In the genomic region with DNA sequence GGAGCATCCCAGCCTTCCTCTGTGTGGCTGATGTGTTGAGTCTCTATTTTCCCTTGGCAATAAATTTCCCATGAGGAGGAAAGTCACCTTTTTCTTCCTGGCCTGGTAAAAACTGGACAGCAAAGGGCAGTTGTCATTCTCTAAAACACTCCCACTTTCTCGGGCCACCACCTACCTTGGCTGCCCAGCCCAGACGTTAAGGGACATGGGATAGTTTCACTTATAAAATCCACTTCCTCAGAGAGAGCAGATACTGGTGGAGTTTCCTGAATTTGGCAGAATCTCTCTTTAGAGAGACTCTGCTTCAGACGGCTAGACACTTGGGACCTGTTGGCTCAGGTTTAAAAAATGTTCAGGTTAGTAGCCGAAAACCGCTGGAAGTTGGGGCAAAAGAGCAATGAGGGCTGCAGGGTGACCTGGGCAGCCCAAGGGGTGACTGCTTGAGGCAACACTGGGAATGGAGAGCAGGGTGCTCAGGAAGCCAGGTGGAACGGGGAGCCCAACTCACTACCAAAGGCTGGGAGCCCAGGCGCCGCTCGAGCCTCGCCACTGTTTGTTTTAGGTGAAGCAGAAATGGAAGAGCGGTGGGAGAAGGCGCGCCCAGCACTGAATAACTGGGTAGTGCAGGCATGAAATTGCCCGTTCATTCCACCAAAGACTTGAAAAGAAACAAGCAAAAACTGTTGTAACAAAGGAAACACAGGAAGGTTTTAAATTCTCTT, we compare ENCODE assay signal across 1 cellular context.
TF ChIP-seq lines count a peak whose summit lies in the region.

No MANE protein-coding gene starts in this region.

TF ChIP-seq in GM23338, 12 proteins besides CTCF, POLR2A, EP300 and RAD21 (continued from another document):
- TF ChIP-seq, protein P1, sequence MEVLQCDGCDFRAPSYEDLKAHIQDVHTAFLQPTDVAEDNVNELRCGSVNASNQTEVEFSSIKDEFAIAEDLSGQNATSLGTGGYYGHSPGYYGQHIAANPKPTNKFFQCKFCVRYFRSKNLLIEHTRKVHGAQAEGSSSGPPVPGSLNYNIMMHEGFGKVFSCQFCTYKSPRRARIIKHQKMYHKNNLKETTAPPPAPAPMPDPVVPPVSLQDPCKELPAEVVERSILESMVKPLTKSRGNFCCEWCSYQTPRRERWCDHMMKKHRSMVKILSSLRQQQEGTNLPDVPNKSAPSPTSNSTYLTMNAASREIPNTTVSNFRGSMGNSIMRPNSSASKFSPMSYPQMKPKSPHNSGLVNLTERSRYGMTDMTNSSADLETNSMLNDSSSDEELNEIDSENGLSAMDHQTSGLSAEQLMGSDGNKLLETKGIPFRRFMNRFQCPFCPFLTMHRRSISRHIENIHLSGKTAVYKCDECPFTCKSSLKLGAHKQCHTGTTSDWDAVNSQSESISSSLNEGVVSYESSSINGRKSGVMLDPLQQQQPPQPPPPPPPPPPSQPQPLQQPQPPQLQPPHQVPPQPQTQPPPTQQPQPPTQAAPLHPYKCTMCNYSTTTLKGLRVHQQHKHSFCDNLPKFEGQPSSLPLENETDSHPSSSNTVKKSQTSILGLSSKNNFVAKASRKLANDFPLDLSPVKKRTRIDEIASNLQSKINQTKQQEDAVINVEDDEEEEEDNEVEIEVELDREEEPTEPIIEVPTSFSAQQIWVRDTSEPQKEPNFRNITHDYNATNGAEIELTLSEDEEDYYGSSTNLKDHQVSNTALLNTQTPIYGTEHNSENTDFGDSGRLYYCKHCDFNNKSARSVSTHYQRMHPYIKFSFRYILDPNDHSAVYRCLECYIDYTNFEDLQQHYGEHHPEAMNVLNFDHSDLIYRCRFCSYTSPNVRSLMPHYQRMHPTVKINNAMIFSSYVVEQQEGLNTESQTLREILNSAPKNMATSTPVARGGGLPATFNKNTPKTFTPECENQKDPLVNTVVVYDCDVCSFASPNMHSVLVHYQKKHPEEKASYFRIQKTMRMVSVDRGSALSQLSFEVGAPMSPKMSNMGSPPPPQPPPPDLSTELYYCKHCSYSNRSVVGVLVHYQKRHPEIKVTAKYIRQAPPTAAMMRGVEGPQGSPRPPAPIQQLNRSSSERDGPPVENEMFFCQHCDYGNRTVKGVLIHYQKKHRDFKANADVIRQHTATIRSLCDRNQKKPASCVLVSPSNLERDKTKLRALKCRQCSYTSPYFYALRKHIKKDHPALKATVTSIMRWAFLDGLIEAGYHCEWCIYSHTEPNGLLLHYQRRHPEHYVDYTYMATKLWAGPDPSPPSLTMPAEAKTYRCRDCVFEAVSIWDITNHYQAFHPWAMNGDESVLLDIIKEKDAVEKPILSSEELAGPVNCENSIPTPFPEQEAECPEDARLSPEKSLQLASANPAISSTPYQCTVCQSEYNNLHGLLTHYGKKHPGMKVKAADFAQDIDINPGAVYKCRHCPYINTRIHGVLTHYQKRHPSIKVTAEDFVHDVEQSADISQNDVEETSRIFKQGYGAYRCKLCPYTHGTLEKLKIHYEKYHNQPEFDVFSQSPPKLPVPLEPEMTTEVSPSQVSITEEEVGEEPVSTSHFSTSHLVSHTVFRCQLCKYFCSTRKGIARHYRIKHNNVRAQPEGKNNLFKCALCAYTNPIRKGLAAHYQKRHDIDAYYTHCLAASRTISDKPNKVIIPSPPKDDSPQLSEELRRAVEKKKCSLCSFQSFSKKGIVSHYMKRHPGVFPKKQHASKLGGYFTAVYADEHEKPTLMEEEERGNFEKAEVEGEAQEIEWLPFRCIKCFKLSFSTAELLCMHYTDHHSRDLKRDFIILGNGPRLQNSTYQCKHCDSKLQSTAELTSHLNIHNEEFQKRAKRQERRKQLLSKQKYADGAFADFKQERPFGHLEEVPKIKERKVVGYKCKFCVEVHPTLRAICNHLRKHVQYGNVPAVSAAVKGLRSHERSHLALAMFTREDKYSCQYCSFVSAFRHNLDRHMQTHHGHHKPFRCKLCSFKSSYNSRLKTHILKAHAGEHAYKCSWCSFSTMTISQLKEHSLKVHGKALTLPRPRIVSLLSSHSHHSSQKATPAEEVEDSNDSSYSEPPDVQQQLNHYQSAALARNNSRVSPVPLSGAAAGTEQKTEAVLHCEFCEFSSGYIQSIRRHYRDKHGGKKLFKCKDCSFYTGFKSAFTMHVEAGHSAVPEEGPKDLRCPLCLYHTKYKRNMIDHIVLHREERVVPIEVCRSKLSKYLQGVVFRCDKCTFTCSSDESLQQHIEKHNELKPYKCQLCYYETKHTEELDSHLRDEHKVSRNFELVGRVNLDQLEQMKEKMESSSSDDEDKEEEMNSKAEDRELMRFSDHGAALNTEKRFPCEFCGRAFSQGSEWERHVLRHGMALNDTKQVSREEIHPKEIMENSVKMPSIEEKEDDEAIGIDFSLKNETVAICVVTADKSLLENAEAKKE (CRISPR knock-in tag; IDR thresholded peaks at IDR 0.05) = no peak
- TF ChIP-seq STAT1 (IDR thresholded peaks at IDR 0.05; ENCODE audit: unreplicated experiment) (no peak), ZNF114 (CRISPR knock-in tag; IDR thresholded peaks at IDR 0.05) (no peak), CREB1 (CRISPR knock-in tag; IDR thresholded peaks at IDR 0.05; ENCODE audit: low read depth) (no peak), JUNB (IDR thresholded peaks at IDR 0.05; ENCODE audit: unreplicated experiment) (no peak)
